2 cellular contexts compared by ENCODE assay signal in genomic region chrX:119291246-119291645, GRCh38.
A peak's percentile ranks its signal among the peaks of the same experiment; 100 is the strongest.
TF ChIP-seq lines count a peak whose summit lies in the region.

No MANE protein-coding gene starts in this region.

TF ChIP-seq in HEK293, 187 proteins besides CTCF, POLR2A, EP300 and RAD21:
- TF ChIP-seq ZIC2 (tag by site-specific recombination; IDR thresholded peaks at IDR 0.05): 0 out of 2 replicates have a peak, but pooled peaks have one; percentile 10
- peak; percentile 24; the same call in 1 of the 2 replicates for TF ChIP-seq ZNF341 (tag by site-specific recombination; IDR thresholded peaks at IDR 0.05; ENCODE audit: low read depth)

TF ChIP-seq in K562, 482 proteins besides CTCF, POLR2A, EP300 and RAD21:
- peak; percentile 52; the same call in 1 of the 2 replicates for TF ChIP-seq CHD2 (IDR thresholded peaks at IDR 0.05; ENCODE audit: low read depth, low read length)
